14 cellular contexts compared by ENCODE assay signal in genomic region chr4:147717878-147718277, GRCh38. TPM values are rescaled to one million over a fixed set of nuclear protein-coding genes. Genes with fewer than 3 reads are reported as not detected.
A peak's percentile ranks its signal among the peaks of the same experiment; 100 is the strongest.
DNase-seq lines count a peak whose midpoint lies in the region; ATAC-seq and TF ChIP-seq lines count a peak whose summit lies in the region.
"Had no signal": no experiment of that assay in that cellular context is flagged by ENCODE, and none has a peak within 500 bp of the region (broad histone marks: within the 10 kb centered on the region; RNA-seq: fewer than 3 reads in every experiment).

No MANE protein-coding gene starts in this region.

- peak; percentile 43 for DNase-seq in GF-D8 (lab: John Stamatoyannopoulos, UW)
- no peak for DNase-seq in cardiac septum (ENCODE audit: low spot score)
- no peak for DNase-seq in Caco-2
- DNase-seq in H4 (ENCODE audit: low spot score): no peak
- no peak for DNase-seq in NCI-H345 (lab: John Stamatoyannopoulos, UW)
- DNase-seq: activated CD4-positive, alpha-beta T cell treated with anti-CD3 and anti-CD28 coated beads for 36 hours; activated naive CD8-positive, alpha-beta T cell treated with anti-CD3 and anti-CD28 coated beads, Interleukin-2, amount 10 ng/mL, durations not matched to agents 7 days and 5 days; effector memory CD4-positive, alpha-beta T cell; heart left ventricle; NCI-H146 had no signal

- no peaks in the 10 kb centered on the region for H3K36me3 Mint-ChIP-seq in Caco-2 (ENCODE audit: insufficient read depth, unreplicated experiment)
- H3K36me3 Mint-ChIP-seq: activated naive CD8-positive, alpha-beta T cell treated with anti-CD3 and anti-CD28 coated beads, Interleukin-2, amount 10 ng/mL, durations not matched to agents 7 days and 5 days had no signal

- intact Hi-C loops in cardiac septum (cut with DNase I) (no loop called here), Caco-2 (cut with micrococcal nuclease; ENCODE audit: unreplicated experiment) (no loop called here)

- no peaks in the 10 kb centered on the region for H3K27me3 ChIP-seq in Caco-2 (replicated peaks; ENCODE audit: control insufficient read depth, insufficient read depth, low read length)
- H3K27me3 ChIP-seq: heart left ventricle, right atrium auricular region had no signal

- no peak overlapping the region for H3K4me3 Mint-ChIP-seq in Caco-2 (ENCODE audit: unreplicated experiment)
- H3K4me3 Mint-ChIP-seq: activated CD4-positive, alpha-beta T cell treated with anti-CD3 and anti-CD28 coated beads for 36 hours; activated naive CD8-positive, alpha-beta T cell treated with anti-CD3 and anti-CD28 coated beads, Interleukin-2, amount 10 ng/mL, durations not matched to agents 7 days and 5 days had no signal

- BruUV-seq in Caco-2 (replicated peaks; lab: Mats Ljungman, UMichigan): no TSS peak

- CTCF ChIA-PET in Caco-2 (lab: Charles Lee): no interaction called here

- POLR2A ChIA-PET in Caco-2 (lab: Charles Lee): no interaction called here

- ATAC-seq in GM19043 (IDR thresholded peaks at IDR 0.05; ENCODE audit: low read depth, unreplicated experiment) (peak; percentile 91), HG02623 (IDR thresholded peaks at IDR 0.05; ENCODE audit: unreplicated experiment) (peak; percentile 93), HG03432 (IDR thresholded peaks at IDR 0.05; ENCODE audit: unreplicated experiment) (peak; percentile 92)
- ATAC-seq: activated CD4-positive, alpha-beta T cell treated with anti-CD3 and anti-CD28 coated beads for 36 hours; heart left ventricle had no signal

- H3K9me3 ChIP-seq in Caco-2: no peaks in the 10 kb centered on the region
- H3K9me3 ChIP-seq: heart left ventricle, right atrium auricular region had no signal

- no peak overlapping the region for H3K4me3 ChIP-seq in Caco-2 (ENCODE audit: low read depth, low read length)
- H3K4me3 ChIP-seq: heart left ventricle, right atrium auricular region had no signal

- no peaks in the 10 kb centered on the region for H3K36me3 ChIP-seq in Caco-2 (ENCODE audit: control insufficient read depth, insufficient read depth, low read length)
- H3K36me3 ChIP-seq: heart left ventricle, right atrium auricular region had no signal

- no peaks in the 10 kb centered on the region for H3K4me1 ChIP-seq in Caco-2
- H3K4me1 ChIP-seq: right atrium auricular region had no signal

- no peak overlapping the region for H3K27ac Mint-ChIP-seq in Caco-2 (ENCODE audit: unreplicated experiment)
- H3K27ac Mint-ChIP-seq: activated CD4-positive, alpha-beta T cell treated with anti-CD3 and anti-CD28 coated beads for 36 hours; activated naive CD8-positive, alpha-beta T cell treated with anti-CD3 and anti-CD28 coated beads, Interleukin-2, amount 10 ng/mL, durations not matched to agents 7 days and 5 days had no signal

- TF ChIP-seq CTCF in Caco-2 (IDR thresholded peaks at IDR 0.05; ENCODE audit: insufficient read depth in 1 of 2, low read depth in 1 of 2, low read length in 1 of 2, severe bottlenecking in 1 of 2, unreplicated experiment in 1 of 2): no peak

- peaks cover 18% of the 10 kb centered on the region for H3K4me1 Mint-ChIP-seq in Caco-2 (ENCODE audit: low read depth, unreplicated experiment)

- H3K9me3 Mint-ChIP-seq in Caco-2 (ENCODE audit: unreplicated experiment): no peaks in the 10 kb centered on the region

- no peaks in the 10 kb centered on the region for H3K27me3 Mint-ChIP-seq in Caco-2 (ENCODE audit: insufficient read depth, unreplicated experiment)

RNA-seq across cellular contexts. Expression of gene ARHGAP10, which starts 14.0 kb away (rescaled TPM):
- total RNA-seq in cardiac septum (41.8 TPM), Caco-2 (2022) (33.2 and 36.6 TPM in 2 replicates)
- total RNA-seq in H4 (2014; rRNA removed; shearing (Covaris generic)): 9.5 and 10.3 TPM in 2 replicates

RNA-seq across cellular contexts. Expression of gene PRMT9, which starts 33.9 kb away (rescaled TPM):
- total RNA-seq in cardiac septum: 6.8 TPM
- total RNA-seq in Caco-2 (2022): 7.5 and 8.6 TPM in 2 replicates
- 8.3 and 10.5 TPM in 2 replicates for total RNA-seq in H4 (2014; rRNA removed; shearing (Covaris generic))
